Comparison of ENCODE assay signal across 12 cellular contexts in genomic region chr20:1469306-1469905, GRCh38. TPM values are rescaled to one million over a fixed set of nuclear protein-coding genes. Genes with fewer than 3 reads are reported as not detected.
DNase-seq lines count a peak whose midpoint lies in the region; ATAC-seq, FAIRE-seq and TF ChIP-seq lines count a peak whose summit lies in the region.
"Had no signal": no experiment of that assay in that cellular context is flagged by ENCODE, and none has a peak within 500 bp of the region (broad histone marks: within the 10 kb centered on the region; RNA-seq: fewer than 3 reads in every experiment).

No MANE protein-coding gene starts in this region.

- BruUV-seq in Panc1 (replicated peaks; lab: Mats Ljungman, UMichigan), result no TSS peak

- H3K9me3 ChIP-seq in Panc1 (ENCODE audit: control insufficient read depth, insufficient read depth, low read depth, low read length) (no peaks in the 10 kb centered on the region), colonic mucosa (no peaks in the 10 kb centered on the region)
- H3K9me3 ChIP-seq in CD8-positive, alpha-beta memory T cell (ENCODE audit: low read length), result no peaks in the 10 kb centered on the region
- H3K9me3 ChIP-seq: psoas muscle, testis had no signal

- peak overlapping the region; percentile 67 for H3K27ac ChIP-seq in Panc1 (ENCODE audit: low read length)
- peak overlapping the region; percentile 55 for H3K27ac ChIP-seq in colonic mucosa
- no peak overlapping the region for H3K27ac ChIP-seq in CD8-positive, alpha-beta memory T cell (ENCODE audit: low read depth, low read length)
- H3K27ac ChIP-seq: psoas muscle, testis, WERI-Rb-1 had no signal

- H3K4me1 ChIP-seq in Panc1 (ENCODE audit: control insufficient read depth, insufficient read depth, low read length), result peaks cover 31% of the 10 kb centered on the region
- peaks cover 27% of the 10 kb centered on the region for H3K4me1 ChIP-seq in colonic mucosa
- peaks cover 27% of the 10 kb centered on the region for H3K4me1 ChIP-seq in CD8-positive, alpha-beta memory T cell (ENCODE audit: insufficient read depth, low read length)

- no peaks in the 10 kb centered on the region for H3K9me3 Mint-ChIP-seq in nephron
- H3K9me3 Mint-ChIP-seq in CD8-positive, alpha-beta memory T cell, result no peaks in the 10 kb centered on the region

- peaks cover 34% of the 10 kb centered on the region for H3K4me1 Mint-ChIP-seq in nephron
- H3K4me1 Mint-ChIP-seq in CD8-positive, alpha-beta memory T cell, result peaks cover 28 to 31% (median 31%) of the 10 kb centered on the region in 3 donors

- H3K4me3 Mint-ChIP-seq in nephron, result peak overlapping the region in 2 of 3 experiments; percentile 66 to 74
- no peak overlapping the region for H3K4me3 Mint-ChIP-seq in CD8-positive, alpha-beta memory T cell

- no peaks in the 10 kb centered on the region for H3K36me3 Mint-ChIP-seq in nephron (ENCODE audit: low read depth)
- peaks cover 0 to 11% (median 3%) of the 10 kb centered on the region in 3 donors for H3K36me3 Mint-ChIP-seq in CD8-positive, alpha-beta memory T cell

- H3K27me3 ChIP-seq in Panc1 (ENCODE audit: control insufficient read depth, insufficient read depth, low read length) (no peaks in the 10 kb centered on the region), colonic mucosa (no peaks in the 10 kb centered on the region)
- no peaks in the 10 kb centered on the region for H3K27me3 ChIP-seq in CD8-positive, alpha-beta memory T cell (ENCODE audit: insufficient read depth, low read length, poor library complexity, severe bottlenecking)
- H3K27me3 ChIP-seq: testis had no signal

- H3K27ac Mint-ChIP-seq in nephron, result peak overlapping the region; percentile 75 to 92 (median 83)
- H3K27ac Mint-ChIP-seq in CD8-positive, alpha-beta memory T cell, result no peak overlapping the region

- intact Hi-C loops in Panc1 (cut with micrococcal nuclease; ENCODE audit: unreplicated experiment) (loop anchor here (5.0 kb wide), 1 partner anchor 142 kb away; the partner anchor contains the start of gene SDCBP2), colonic mucosa (cut with DNase I) (loop anchor here (5.0 to 10.0 kb wide), 3 partner anchors 75 to 1565 kb away; partner anchors contain the start of gene FKBP1A)

- DNase-seq in Panc1 (ENCODE audit: low read depth, low spot score) (no peak), colonic mucosa (no peak), urothelium cell line (ENCODE audit: low spot score) (peak; percentile 21), DMS53 (lab: John Stamatoyannopoulos, UW) (no peak)
- no peak for DNase-seq in CD8-positive, alpha-beta memory T cell
- DNase-seq in NK-92 treated with Interleukin-12 subunit alpha and Interleukin-12 subunit beta, amount 100 ng/mL, for 24 hours (lab: John Stamatoyannopoulos, UW), result no peak

- in situ Hi-C loops in Panc1 (cut with HindIII; ENCODE audit: low pct_unique_long_range_greater_than_20kb, low sequenced_read_pairs), result no loop called here

- POLR2A ChIA-PET in Panc1 (lab: Charles Lee), result interaction anchor here (0.7 kb wide), 1 partner anchor 337 kb away, joined by 7 read pairs; no protein-coding TSS in a partner anchor
- POLR2A ChIA-PET in CD8-positive, alpha-beta memory T cell (lab: Charles Lee), result no interaction called here

- no peak for FAIRE-seq in urothelium cell line (lab: Jason Lieb, UNC)
- FAIRE-seq: GM19239 had no signal

- H3K9ac ChIP-seq in colonic mucosa (ENCODE audit: low read depth in 2 of 2, low read length in 2 of 2), result peak overlapping the region in 1 of 2 donors; percentile 49

- peaks cover 7% of the 10 kb centered on the region for H3K27me3 Mint-ChIP-seq in nephron (ENCODE audit: low read depth)
- peaks cover 0 to 17% of the 10 kb centered on the region in 2 donors for H3K27me3 Mint-ChIP-seq in CD8-positive, alpha-beta memory T cell

- no peak overlapping the region for H3K4me3 ChIP-seq in Panc1 (ENCODE audit: low read depth in 2 of 2, low read length in 2 of 2)
- H3K4me3 ChIP-seq in colonic mucosa, result no peak overlapping the region
- no peak overlapping the region for H3K4me3 ChIP-seq in CD8-positive, alpha-beta memory T cell (ENCODE audit: low read length)
- H3K4me3 ChIP-seq: psoas muscle, testis had no signal

- ATAC-seq in Panc1, result no peak

- CTCF ChIA-PET in Panc1 (lab: Charles Lee), result interaction anchor here (0.6 to 4.1 kb wide), 5 partner anchors 35 to 893 kb away, joined by 4 to 16 read pairs (median 7); no protein-coding TSS in a partner anchor
- CTCF ChIA-PET in CD8-positive, alpha-beta memory T cell (lab: Charles Lee), result interaction anchor here (0.6 to 4.0 kb wide), 3 partner anchors 34 to 787 kb away, joined by 3 to 19 read pairs (median 4); no protein-coding TSS in a partner anchor

- TF ChIP-seq CTCF in Panc1 (IDR thresholded peaks at IDR 0.05) (no peak), colonic mucosa (IDR thresholded peaks at IDR 0.05) (no peak), nephron (IDR thresholded peaks at IDR 0.05; ENCODE audit: unreplicated experiment in 3 of 3) (no peak)

- H3K36me3 ChIP-seq in Panc1 (ENCODE audit: control insufficient read depth, insufficient read depth, low read length), result peaks cover 3% of the 10 kb centered on the region; the same call in 1 of the 2 replicates
- no peaks in the 10 kb centered on the region for H3K36me3 ChIP-seq in colonic mucosa
- no peaks in the 10 kb centered on the region for H3K36me3 ChIP-seq in CD8-positive, alpha-beta memory T cell (ENCODE audit: insufficient read depth, low read length)

RNA-seq across cellular contexts. Expression of gene NSFL1C, which starts 2.8 kb away (rescaled TPM):
- total RNA-seq in Panc1 (2021; ENCODE audit: unreplicated experiment) (151 TPM), colonic mucosa (10 to 100 TPM; 67.4 to 76.0 TPM)
- 146 TPM for polyA plus RNA-seq in Panc1 (2012; ENCODE audit: insufficient read length)
- total RNA-seq in CD8-positive, alpha-beta memory T cell, result 100 to 1,000 TPM; 103 to 107 TPM
- 78.8 TPM for polyA plus RNA-seq in CD8-positive, alpha-beta memory T cell

RNA-seq across cellular contexts. Expression of gene SIRPB2, which starts 21.8 kb away (rescaled TPM):
- total RNA-seq in Panc1 (2021; ENCODE audit: unreplicated experiment) (not detected), colonic mucosa (1 to 10 TPM in 1 of 2 donors, under 1 TPM in 1; 0.74 to 3.0 TPM)
- not detected for polyA plus RNA-seq in Panc1 (2012; ENCODE audit: insufficient read length)
- total RNA-seq in CD8-positive, alpha-beta memory T cell, result not detected
- not detected for polyA plus RNA-seq in CD8-positive, alpha-beta memory T cell
- total RNA-seq: activated CD8-positive, alpha-beta memory T cell treated with anti-CD3 and anti-CD28 coated beads for 36 hours had no signal

Comparison
In these comparisons a context has a peak if more than half of its experiments do, and no peak if none do; other contexts are left out.
1. H3K27ac Mint-ChIP-seq: peak in nephron (3 of 3); none in CD8-positive, alpha-beta memory T cell (0 of 8).
2. H3K4me3 Mint-ChIP-seq: peak in nephron (2 of 3); none in CD8-positive, alpha-beta memory T cell (0 of 7).